10 cellular contexts compared by ENCODE assay signal in genomic region chrX:87409113-87409841, GRCh38.
DNase-seq lines count a peak whose midpoint lies in the region; ATAC-seq and TF ChIP-seq lines count a peak whose summit lies in the region.
"Had no signal": no experiment of that assay in that cellular context is flagged by ENCODE, and none has a peak within 500 bp of the region (broad histone marks: within the 10 kb centered on the region; RNA-seq: fewer than 3 reads in every experiment).

No MANE protein-coding gene starts in this region.

- intact Hi-C loops in spleen (cut with DNase I; ENCODE audit: low total_unique reads) = no loop called here

- no peaks in the 10 kb centered on the region for H3K9me3 ChIP-seq in spleen

- DNase-seq in Kasumi-1 (lab: John Stamatoyannopoulos, UW) (peak; percentile 29), astrocyte of the hippocampus (ENCODE audit: low read depth, low spot score) (peak; percentile 96), iPS-NIHi7 (ENCODE audit: extremely low spot score) (peak; percentile 12), spleen (peak; percentile 61), NCI-H2107 (lab: John Stamatoyannopoulos, UW) (no peak)
- no peak for DNase-seq in NK-92 treated with Interleukin-12 subunit alpha and Interleukin-12 subunit beta, amount 100 ng/mL, for 24 hours (lab: John Stamatoyannopoulos, UW)

- H3K36me3 ChIP-seq in spleen = no peaks in the 10 kb centered on the region

- H3K4me3 ChIP-seq in spleen = no peak overlapping the region

- no peak for TF ChIP-seq CTCF in spleen (IDR thresholded peaks at IDR 0.05 in 8 of 11, conservative IDR thresholded peaks at IDR 0.05 in 3 of 11)

- whole genome bisulfite sequencing in spleen, 5 donors = 48 to 70% (median 62%) methylated on average over 6 to 7 of the region's 7 CpGs

- no peak for TF ChIP-seq POLR2A in spleen (IDR thresholded peaks at IDR 0.05)

- ATAC-seq in GM19463 (IDR thresholded peaks at IDR 0.05; ENCODE audit: unreplicated experiment) (no peak), HG03469 (IDR thresholded peaks at IDR 0.05; ENCODE audit: unreplicated experiment) (no peak)

- H3K27me3 ChIP-seq in spleen (replicated peaks in 1 of 7) = no peaks in the 10 kb centered on the region

- no peaks in the 10 kb centered on the region for H3K4me1 ChIP-seq in spleen

- H3K27ac ChIP-seq in spleen = peak overlapping the region in 2 of 8 donors; percentile 15 to 28
- H3K27ac ChIP-seq: KMS-11, VCaP had no signal

Comparison
In these comparisons a context has a peak if more than half of its experiments do, and no peak if none do; other contexts are left out.
1. DNase-seq: peak in Kasumi-1 (2 of 2), astrocyte of the hippocampus (single experiment), iPS-NIHi7 (single experiment) and spleen (single experiment); none in NCI-H2107 (single experiment) and NK-92 treated with Interleukin-12 subunit alpha and Interleukin-12 subunit beta, amount 100 ng/mL, for 24 hours (single experiment).